ENCODE assay signal across 9 cellular contexts in genomic region chr11:76626921-76627391, GRCh38. TPM values are rescaled to one million over a fixed set of nuclear protein-coding genes. Genes with fewer than 3 reads are reported as not detected.
DNase-seq lines count a peak whose midpoint lies in the region; ATAC-seq and TF ChIP-seq lines count a peak whose summit lies in the region.
"Had no signal": no experiment of that assay in that cellular context is flagged by ENCODE, and none has a peak within 500 bp of the region (broad histone marks: within the 10 kb centered on the region; RNA-seq: fewer than 3 reads in every experiment).

No MANE protein-coding gene starts in this region.

- no peaks in the 10 kb centered on the region for H3K9me2 ChIP-seq in MM.1S (replicated peaks; ENCODE audit: insufficient read depth, low read length)

- no peak overlapping the region for H3K9ac ChIP-seq in MM.1S (ENCODE audit: low read length)

- peak overlapping the region; percentile 48 for H3K4me2 ChIP-seq in MM.1S (ENCODE audit: low read depth, low read length)

- H3K4me1 Mint-ChIP-seq in activated naive CD8-positive, alpha-beta T cell treated with anti-CD3 and anti-CD28 coated beads, Interleukin-2, amount 10 ng/mL, durations not matched to agents 7 days and 5 days = peaks cover 37% of the 10 kb centered on the region

- TF ChIP-seq CTCF in MM.1S (IDR thresholded peaks at IDR 0.05; ENCODE audit: low read length) = no peak

- peak overlapping the region; percentile 62 for H3K27ac Mint-ChIP-seq in activated naive CD8-positive, alpha-beta T cell treated with anti-CD3 and anti-CD28 coated beads, Interleukin-2, amount 10 ng/mL, durations not matched to agents 7 days and 5 days

- peak; percentile 88 for ATAC-seq in GM18511 (IDR thresholded peaks at IDR 0.05; ENCODE audit: unreplicated experiment)
- ATAC-seq in activated naive CD8-positive, alpha-beta T cell treated with anti-CD3 and anti-CD28 coated beads, Interleukin-2, amount 10 ng/mL, durations not matched to agents 7 days and 5 days (ENCODE audit: low read depth) = peak; percentile 60
- ATAC-seq in GM18519 (IDR thresholded peaks at IDR 0.05; ENCODE audit: low FRiP score, unreplicated experiment) = no peak

- H3K27me3 ChIP-seq in MM.1S (replicated peaks; ENCODE audit: insufficient read depth, low read length) = 0 out of 2 replicates have a peak, but pooled peaks cover 12% of the 10 kb centered on the region

- no peak overlapping the region for H2AFZ ChIP-seq in MM.1S (ENCODE audit: low read length)

- DNase-seq in H4 (ENCODE audit: low spot score) (peak; percentile 75), MM.1S (peak; percentile 95), 8988T (no peak), T1000 (lab: John Stamatoyannopoulos, UW) (no peak)
- peak; percentile 80 for DNase-seq in activated naive CD8-positive, alpha-beta T cell treated with anti-CD3 and anti-CD28 coated beads, Interleukin-2, amount 10 ng/mL, durations not matched to agents 7 days and 5 days
- DNase-seq in stimulated activated CD8-positive, alpha-beta memory T cell treated with anti-CD3 and anti-CD28 coated beads, Interleukin-2, amount 100 ng/mL, for 48 hours (ENCODE audit: low read depth in 2 of 2) = peak; percentile 60 to 64

- no peak overlapping the region for H3K4me3 ChIP-seq in MM.1S (ENCODE audit: low read length)
- H3K4me3 ChIP-seq: lung had no signal

- no peaks in the 10 kb centered on the region for H4K20me1 ChIP-seq in MM.1S (ENCODE audit: insufficient read depth, low read length)

- peaks cover 6% of the 10 kb centered on the region for H3K27me3 Mint-ChIP-seq in activated naive CD8-positive, alpha-beta T cell treated with anti-CD3 and anti-CD28 coated beads, Interleukin-2, amount 10 ng/mL, durations not matched to agents 7 days and 5 days

- H3K36me3 Mint-ChIP-seq in activated naive CD8-positive, alpha-beta T cell treated with anti-CD3 and anti-CD28 coated beads, Interleukin-2, amount 10 ng/mL, durations not matched to agents 7 days and 5 days = peaks cover 15% of the 10 kb centered on the region

- POLR2A ChIA-PET in activated naive CD8-positive, alpha-beta T cell treated with anti-CD3 and anti-CD28 coated beads, Interleukin-2, amount 10 ng/mL, durations not matched to agents 7 days and 5 days (lab: Charles Lee) = interaction anchor here (1.2 kb wide), 1 partner anchor 48 kb away, joined by 3 read pairs; no protein-coding TSS in a partner anchor

- H3K9me3 ChIP-seq in MM.1S (replicated peaks; ENCODE audit: insufficient read depth, low read length) = no peaks in the 10 kb centered on the region

- H3K4me1 ChIP-seq in MM.1S (ENCODE audit: low read length) = peaks cover 22% of the 10 kb centered on the region

- H3K27ac ChIP-seq in MM.1S (ENCODE audit: low read length) = no peak overlapping the region

- no peaks in the 10 kb centered on the region for H3F3A ChIP-seq in MM.1S (ENCODE audit: insufficient read depth, low read length)

- H3K9me3 Mint-ChIP-seq in activated naive CD8-positive, alpha-beta T cell treated with anti-CD3 and anti-CD28 coated beads, Interleukin-2, amount 10 ng/mL, durations not matched to agents 7 days and 5 days = peaks cover 9% of the 10 kb centered on the region

- no peaks in the 10 kb centered on the region for H3K79me2 ChIP-seq in MM.1S (ENCODE audit: low read length)

- no peaks in the 10 kb centered on the region for H3K36me3 ChIP-seq in MM.1S (replicated peaks; ENCODE audit: insufficient read depth, low read length)

- peak overlapping the region; percentile 67 for H3K4me3 Mint-ChIP-seq in activated naive CD8-positive, alpha-beta T cell treated with anti-CD3 and anti-CD28 coated beads, Interleukin-2, amount 10 ng/mL, durations not matched to agents 7 days and 5 days

RNA-seq across cellular contexts. Expression of gene LRRC32, which starts 43.6 kb away (rescaled TPM):
- 0.04 and 0.29 TPM in 2 replicates for total RNA-seq in H4 (2014; rRNA removed; shearing (Covaris generic))
- under 1 TPM; 0.34 to 0.75 TPM for total RNA-seq in activated naive CD8-positive, alpha-beta T cell treated with anti-CD3 and anti-CD28 coated beads, Interleukin-2, amount 10 ng/mL, durations not matched to agents 7 days and 5 days

Comparison
In these comparisons a context has a peak if more than half of its experiments do, and no peak if none do; other contexts are left out.
1. DNase-seq: peak in H4 (single experiment), MM.1S (single experiment), activated naive CD8-positive, alpha-beta T cell treated with anti-CD3 and anti-CD28 coated beads, Interleukin-2, amount 10 ng/mL, durations not matched to agents 7 days and 5 days (single experiment) and stimulated activated CD8-positive, alpha-beta memory T cell treated with anti-CD3 and anti-CD28 coated beads, Interleukin-2, amount 100 ng/mL, for 48 hours (2 of 2); none in 8988T (single experiment) and T1000 (single experiment).